Comparison of ENCODE assay signal across 8 cellular contexts in genomic region chr9:128072144-128073021, GRCh38. TPM values are rescaled to one million over a fixed set of nuclear protein-coding genes. Genes with fewer than 3 reads are reported as not detected.
A peak's percentile ranks its signal among the peaks of the same experiment; 100 is the strongest.
DNase-seq lines count a peak whose midpoint lies in the region; ATAC-seq, FAIRE-seq and TF ChIP-seq lines count a peak whose summit lies in the region.

No MANE protein-coding gene starts in this region.

- peak overlapping the region; percentile 35 to 78 (median 51) for H3K9ac ChIP-seq in subcutaneous abdominal adipose tissue (ENCODE audit: low read length in 5 of 5)

- DNase-seq in GM18507 (ENCODE audit: extremely low spot score, insufficient read length, low read depth), result no peak
- DNase-seq in NCI-H446 treated with DMSO at 0.1 percent for 48 hours (lab: John Stamatoyannopoulos, UW), result peak; percentile 55
- peak; percentile 48 for DNase-seq in activated T-cell treated with anti-CD3 and anti-CD28 coated beads for 1 hour (ENCODE audit: low read depth)
- DNase-seq in erythroblast (lab: John Stamatoyannopoulos, UW), result peak; percentile 69 to 82
- peak; percentile 90 for DNase-seq in myocyte (ENCODE audit: low read depth)
- no peak for DNase-seq in RKO (ENCODE audit: low spot score)

- no peak for TF ChIP-seq POLR2A in erythroblast (IDR thresholded peaks at IDR 0.05; ENCODE audit: low read length)

- no peaks in the 10 kb centered on the region for H3K27me3 ChIP-seq in subcutaneous abdominal adipose tissue (ENCODE audit: control insufficient read depth in 5 of 5, insufficient read depth in 4 of 5, low read length in 5 of 5)

- no peak for ATAC-seq in GM21367 (IDR thresholded peaks at IDR 0.05; ENCODE audit: unreplicated experiment)

- peak overlapping the region; percentile 97 for H3K27ac ChIP-seq in subcutaneous abdominal adipose tissue (ENCODE audit: low read depth, low read length)

- H3K4me3 ChIP-seq in subcutaneous abdominal adipose tissue (ENCODE audit: low read depth in 1 of 5, low read length in 5 of 5), result peak overlapping the region in 4 of 5 donors; percentile 22 to 31 (median 25)

- peaks cover 13 to 62% (median 52%) of the 10 kb centered on the region in 5 donors for H3K4me1 ChIP-seq in subcutaneous abdominal adipose tissue (ENCODE audit: control insufficient read depth in 5 of 5, insufficient read depth in 5 of 5, low read length in 5 of 5)

- peak; percentile 63 for FAIRE-seq in GM18507 (lab: Jason Lieb, UNC)

- H3K36me3 ChIP-seq in subcutaneous abdominal adipose tissue (ENCODE audit: control insufficient read depth in 5 of 5, insufficient read depth in 5 of 5, low read length in 5 of 5), result no peaks in the 10 kb centered on the region

- H3K9me3 ChIP-seq in subcutaneous abdominal adipose tissue (ENCODE audit: control insufficient read depth in 5 of 5, low read length in 5 of 5), result no peaks in the 10 kb centered on the region

RNA-seq across cellular contexts. Expression of gene SLC25A25, which starts 4.4 kb away (rescaled TPM):
- 36.5 and 46.1 TPM in 2 replicates for total RNA-seq in myocyte
- polyA plus RNA-seq in myocyte (2012), result 19.5 TPM

RNA-seq across cellular contexts. Expression of gene NAIF1, which starts 5.3 kb away (rescaled TPM):
- 9.9 and 12.3 TPM in 2 replicates for total RNA-seq in myocyte
- 11.2 TPM for polyA plus RNA-seq in myocyte (2012)

RNA-seq across cellular contexts. Expression of gene PTGES2, which starts 55.1 kb away (rescaled TPM):
- total RNA-seq in myocyte, result 65.9 and 68.6 TPM in 2 replicates
- 60.2 TPM for polyA plus RNA-seq in myocyte (2012)

Comparison
In these comparisons a context has a peak if more than half of its experiments do, and no peak if none do; other contexts are left out.
1. DNase-seq: peak in NCI-H446 treated with DMSO at 0.1 percent for 48 hours (single experiment), activated T-cell treated with anti-CD3 and anti-CD28 coated beads for 1 hour (single experiment), erythroblast (2 of 2) and myocyte (single experiment); none in GM18507 (single experiment) and RKO (single experiment).